Comparison of ENCODE assay signal across 22 cellular contexts in the genomic region with DNA sequence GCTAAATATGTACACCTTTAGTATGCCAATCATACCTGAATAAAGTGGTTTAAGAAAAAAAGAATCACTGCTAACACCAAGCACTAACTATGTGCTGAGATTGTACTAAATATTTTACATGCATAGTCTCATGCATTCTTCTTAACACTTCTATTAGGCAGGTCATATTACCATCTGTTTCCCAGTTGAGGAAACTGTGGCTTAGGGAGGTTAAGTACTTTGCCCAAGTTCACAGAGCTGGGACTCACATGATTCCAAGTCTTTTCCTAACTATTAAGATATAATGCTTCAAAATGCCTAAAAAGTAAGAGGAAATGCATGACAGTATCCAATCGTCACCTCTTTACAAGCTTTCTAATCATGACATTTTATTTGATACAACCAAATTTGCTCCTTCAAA.
"Had no signal": no experiment of that assay in that cellular context is flagged by ENCODE, and none has a peak within 500 bp of the region (broad histone marks: within the 10 kb centered on the region; RNA-seq: fewer than 3 reads in every experiment).

No MANE protein-coding gene starts in this region.

- H3K4me3 ChIP-seq: adrenal gland, breast epithelium, SK-N-MC had no signal

- H3K36me3 ChIP-seq: adrenal gland, breast epithelium had no signal

- H3K9me3 ChIP-seq: adrenal gland, breast epithelium had no signal

- DNase-seq: activated CD4-positive, alpha-beta T cell treated with anti-CD3 and anti-CD28 coated beads for 48 hours; activated CD4-positive, alpha-beta T cell treated with anti-CD3 and anti-CD28 coated beads, Interleukin-2, amount 50 U/mL, for 4 hours; activated CD8-positive, alpha-beta memory T cell treated with anti-CD3 and anti-CD28 coated beads, Interleukin-2, amount 50 U/mL, for 48 hours; activated CD8-positive, alpha-beta T cell treated with anti-CD3 and anti-CD28 coated beads, Interleukin-2, amount 10 ng/mL, durations not matched to agents 7 days and 5 days; activated naive CD4-positive, alpha-beta T cell treated with anti-CD3 and anti-CD28 coated beads, Interleukin-2, amount 50 U/mL, for 16 hours; activated naive CD8-positive, alpha-beta T cell treated with anti-CD3 and anti-CD28 coated beads, Interleukin-2, amount 10 ng/mL, durations not matched to agents 7 days and 5 days; activated T-cell treated with anti-CD3 and anti-CD28 coated beads, Interleukin-2, amount 50 U/mL, for 1 hour; adrenal gland; anterior cingulate cortex; caudate nucleus; Kasumi-1; KBM-7; NCI-H1048; NCI-H146; NCI-H1930; NCI-H2171 treated with DMSO at 0.1 percent for 48 hours; NCI-H226; NCI-H526; NCI-H82; T-cell had no signal

- H3K27ac ChIP-seq: adrenal gland, breast epithelium, SK-N-MC had no signal

- H3K27me3 ChIP-seq: adrenal gland, breast epithelium had no signal
